In the genomic region with DNA sequence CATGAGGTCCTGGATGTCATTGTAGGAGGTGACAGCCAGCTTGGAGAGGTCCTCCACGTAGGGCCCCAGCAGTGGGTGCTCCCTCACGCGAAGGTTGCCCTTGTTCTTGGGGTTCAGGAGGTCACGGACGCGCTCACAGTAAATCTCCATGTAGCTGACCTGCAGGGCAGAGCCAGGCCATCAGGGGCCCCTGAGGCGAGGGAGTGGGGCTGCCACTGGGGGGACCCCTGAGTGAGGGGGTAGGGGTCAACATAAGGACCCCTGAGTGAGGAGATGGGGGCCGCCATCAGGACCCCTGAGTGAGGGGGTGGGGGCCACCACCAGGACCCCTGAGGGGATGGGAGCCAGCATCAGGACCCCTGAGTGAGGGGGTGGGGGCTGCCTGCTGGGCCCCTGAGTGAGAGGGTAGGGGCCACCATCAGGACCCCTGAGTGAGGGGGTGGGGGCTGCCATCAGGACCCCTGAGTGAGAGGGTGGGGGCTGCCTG, we compare ENCODE assay signal across 9 cellular contexts. TPM values are rescaled to one million over a fixed set of nuclear protein-coding genes. Genes with fewer than 3 reads are reported as not detected.
"Had no signal": no experiment of that assay in that cellular context is flagged by ENCODE, and none has a peak within 500 bp of the region (broad histone marks: within the 10 kb centered on the region; RNA-seq: fewer than 3 reads in every experiment).

No MANE protein-coding gene starts in this region.

- H3K9me3 ChIP-seq: vagina had no signal

- DNase-seq: activated CD8-positive, alpha-beta memory T cell treated with anti-CD3 and anti-CD28 coated beads for 24 hours; brain microvascular endothelial cell; cerebellar nuclear complex; dermis blood vessel endothelial cell had no signal

- H3K27ac ChIP-seq: brain microvascular endothelial cell, hepatocyte, vagina had no signal

- H2AFZ ChIP-seq: hepatocyte had no signal

- ATAC-seq: naive thymus-derived CD8-positive, alpha-beta T cell had no signal

- H3K4me3 ChIP-seq: hepatocyte, lung, vagina had no signal

- H3K4me2 ChIP-seq: hepatocyte had no signal

- H3K36me3 ChIP-seq: brain microvascular endothelial cell, vagina had no signal

- H3K4me1 ChIP-seq: vagina had no signal

- H3K27me3 ChIP-seq: brain microvascular endothelial cell, hepatocyte, vagina had no signal

RNA-seq across cellular contexts. Expression of gene KIF1A, which starts 33.6 kb away (rescaled TPM):
- total RNA-seq: dermis blood vessel endothelial cell; mononuclear cell; naive thymus-derived CD8-positive, alpha-beta T cell had no signal
